ENCODE assay signal across 7 cellular contexts in genomic region chr18:14250084-14250677, GRCh38.
DNase-seq lines count a peak whose midpoint lies in the region; TF ChIP-seq lines count a peak whose summit lies in the region.
"Not testable (repeated sequence)": the region's sequence is repeated elsewhere in the genome, so short reads cannot be mapped to it uniquely, and the experiment has no call there.

No MANE protein-coding gene starts in this region.

- TF ChIP-seq CTCF in MCF 10A (IDR thresholded peaks at IDR 0.05; ENCODE audit: unreplicated experiment); choroid plexus epithelial cell (conservative IDR thresholded peaks at IDR 0.05; ENCODE audit: low read depth, low read length); fibroblast of mammary gland (conservative IDR thresholded peaks at IDR 0.05; ENCODE audit: control insufficient read depth, insufficient read depth, low read depth, low read length); foreskin fibroblast (IDR thresholded peaks at IDR 0.05; ENCODE audit: low read depth, low read length): not testable (repeated sequence)

- H3K36me3 Mint-ChIP-seq in MCF 10A (ENCODE audit: insufficient read depth, unreplicated experiment): not testable (repeated sequence)

- H3K27me3 Mint-ChIP-seq in MCF 10A (ENCODE audit: insufficient read depth, unreplicated experiment): not testable (repeated sequence)

- POLR2A ChIA-PET in MCF 10A (lab: Yijun Ruan, JAX): not testable (repeated sequence)

- H3K4me3 Mint-ChIP-seq in MCF 10A (ENCODE audit: unreplicated experiment): not testable (repeated sequence)

- intact Hi-C loops in MCF 10A (cut with micrococcal nuclease): not testable (repeated sequence)

- H3K4me1 Mint-ChIP-seq in MCF 10A (ENCODE audit: insufficient read depth, unreplicated experiment): not testable (repeated sequence)

- not testable (repeated sequence) for H3K4me3 ChIP-seq in choroid plexus epithelial cell (ENCODE audit: low read depth, low read length); fibroblast of mammary gland (ENCODE audit: control insufficient read depth, low read depth, low read length); foreskin fibroblast (ENCODE audit: low read depth in 1 of 2, low read length in 2 of 2)

- CTCF ChIA-PET in MCF 10A (lab: Yijun Ruan, JAX): not testable (repeated sequence)

- H3K9me3 Mint-ChIP-seq in MCF 10A (ENCODE audit: unreplicated experiment): not testable (repeated sequence)

- not testable (repeated sequence) for BruUV-seq in MCF 10A (replicated peaks; lab: Mats Ljungman, UMichigan)

- H3K27ac Mint-ChIP-seq in MCF 10A (ENCODE audit: low read depth, unreplicated experiment): peak overlapping the region; percentile 84

- DNase-seq in LHCN-M2 (ENCODE audit: low read depth) (peak; percentile 67), MCF 10A (ENCODE audit: unreplicated experiment) (peak; percentile 20), choroid plexus epithelial cell (ENCODE audit: low read depth) (peak; percentile 1), fibroblast of mammary gland (ENCODE audit: low read depth) (peak; percentile 62), foreskin fibroblast (peak; percentile 10 to 30), putamen (ENCODE audit: low spot score) (peak; percentile 20), superior temporal gyrus (ENCODE audit: extremely low spot score) (peak; percentile 21)

Comparison
In these comparisons a context has a peak if more than half of its experiments do, and no peak if none do; other contexts are left out.
1. DNase-seq: peak in every context shown above with its lines; median percentile 67 in LHCN-M2; 62 in fibroblast of mammary gland; 21 in superior temporal gyrus; 20 in MCF 10A; 20 in foreskin fibroblast; 20 in putamen; 1 in choroid plexus epithelial cell.